Comparison of ENCODE assay signal across 24 cellular contexts in the genomic region with DNA sequence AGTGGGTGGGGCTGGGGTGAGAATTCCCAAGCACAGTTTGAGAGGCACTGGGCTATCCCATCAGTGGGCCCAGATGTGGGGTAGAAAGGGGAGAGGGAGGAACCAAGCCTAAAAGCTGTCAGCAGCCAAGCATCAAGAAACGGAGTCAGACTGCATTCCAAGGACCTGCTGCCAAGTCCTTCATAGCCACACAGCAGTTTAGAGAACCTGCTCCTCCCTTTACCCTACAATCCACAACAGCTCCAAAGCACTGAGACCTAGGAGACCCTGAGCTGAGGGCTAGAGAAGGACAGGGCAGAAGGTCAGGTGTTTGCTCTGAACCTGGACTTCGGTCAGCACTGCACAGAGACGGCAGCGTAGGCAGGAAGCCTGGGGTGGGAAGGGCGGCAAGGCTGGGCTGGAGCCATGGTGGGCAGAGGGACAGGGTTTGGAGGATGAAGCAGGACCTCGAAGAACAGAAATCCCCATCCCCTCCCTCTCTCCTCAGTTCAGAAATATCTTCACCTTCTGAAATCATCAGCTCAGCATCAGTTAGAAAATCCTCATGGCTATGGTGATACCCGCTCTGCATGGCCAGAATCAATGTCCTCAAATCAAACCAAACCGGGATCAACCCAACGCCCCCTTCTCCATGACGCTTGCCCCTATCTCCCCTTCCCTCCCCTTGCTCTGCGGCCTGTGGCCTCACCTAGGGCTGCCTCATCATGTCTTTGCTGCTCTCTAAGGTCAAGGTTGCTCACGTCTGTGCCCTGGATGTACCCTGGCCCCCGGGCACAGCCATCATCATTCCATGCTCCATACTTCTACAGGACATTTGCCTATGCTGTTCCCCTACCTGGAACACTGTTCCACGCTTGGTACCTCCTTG. TPM values are rescaled to one million over a fixed set of nuclear protein-coding genes. Genes with fewer than 3 reads are reported as not detected.
"Had no signal": no experiment of that assay in that cellular context is flagged by ENCODE, and none has a peak within 500 bp of the region (broad histone marks: within the 10 kb centered on the region; RNA-seq: fewer than 3 reads in every experiment).

No MANE protein-coding gene starts in this region.

- H3K27ac ChIP-seq: ascending aorta, brain microvascular endothelial cell, left lung, parathyroid adenoma, sigmoid colon, thoracic aorta had no signal

- H3K4me3 Mint-ChIP-seq: activated B cell treated with CpG ODN at 0.5 μM for 24 hours; activated CD4-positive, alpha-beta T cell treated with anti-CD3 and anti-CD28 coated beads for 36 hours; activated T-helper 1 cell treated with anti-CD3 and anti-CD28 coated beads, Interleukin-12 subunit alpha, Interleukin-12 subunit beta, Interleukin-2, Interleukin-4 antibody, amounts not matched to agents 30 ng/mL and 10 ng/mL and 1 ng/mL, durations not matched to agents 14 hours and 24 hours and 36 hours; natural killer cell treated with Interleukin-12 subunit alpha and Interleukin-12 subunit beta and Interleukin-15 and Interleukin-18, amount 100 ng/mL, for 72 hours; stimulated activated naive B cell treated with anti-CD40 and anti-IgM and Interleukin-4, amounts not matched to agents 10 μg/mL and 1 μg/mL and 100 μg/mL, for 72 hours; T-helper 1 cell treated with Interleukin-12 subunit alpha and Interleukin-12 subunit beta and Interleukin-4 antibody, amounts not matched to agents 30 μg/mL and 1 μg/mL, for 36 hours; type B pancreatic cell had no signal

- H3K4me1 Mint-ChIP-seq: activated B cell treated with CpG ODN at 0.5 μM for 24 hours; activated CD4-positive, alpha-beta T cell treated with anti-CD3 and anti-CD28 coated beads for 36 hours; stimulated activated naive B cell treated with anti-CD40 and anti-IgM and Interleukin-4, amounts not matched to agents 10 μg/mL and 1 μg/mL and 100 μg/mL, for 72 hours had no signal

- H3K4me2 ChIP-seq: smooth muscle cell had no signal

- H3K9me3 Mint-ChIP-seq: activated T-helper 1 cell treated with anti-CD3 and anti-CD28 coated beads, Interleukin-12 subunit alpha, Interleukin-12 subunit beta, Interleukin-2, Interleukin-4 antibody, amounts not matched to agents 30 ng/mL and 10 ng/mL and 1 ng/mL, durations not matched to agents 14 hours and 24 hours and 36 hours; natural killer cell treated with Interleukin-12 subunit alpha and Interleukin-12 subunit beta and Interleukin-15 and Interleukin-18, amount 100 ng/mL, for 72 hours; T-helper 1 cell treated with Interleukin-12 subunit alpha and Interleukin-12 subunit beta and Interleukin-4 antibody, amounts not matched to agents 30 μg/mL and 1 μg/mL, for 36 hours had no signal

- H3K9me3 ChIP-seq: ascending aorta, sigmoid colon had no signal

- H3K36me3 Mint-ChIP-seq: natural killer cell treated with Interleukin-12 subunit alpha and Interleukin-12 subunit beta and Interleukin-15 and Interleukin-18, amount 100 ng/mL, for 72 hours; stimulated activated naive B cell treated with anti-CD40 and anti-IgM and Interleukin-4, amounts not matched to agents 10 μg/mL and 1 μg/mL and 100 μg/mL, for 72 hours; type B pancreatic cell had no signal

- H3K36me3 ChIP-seq: ascending aorta, brain microvascular endothelial cell, left lung, sigmoid colon, thoracic aorta had no signal

- H3K27ac Mint-ChIP-seq: activated B cell treated with CpG ODN at 0.5 μM for 24 hours; activated CD4-positive, alpha-beta T cell treated with anti-CD3 and anti-CD28 coated beads for 36 hours; activated naive CD4-positive, alpha-beta T cell treated with anti-CD3 and anti-CD28 coated beads, Interleukin-2, amount 50 U/mL, for 72 hours; activated T-helper 1 cell treated with anti-CD3 and anti-CD28 coated beads, Interleukin-12 subunit alpha, Interleukin-12 subunit beta, Interleukin-2, Interleukin-4 antibody, amounts not matched to agents 30 ng/mL and 10 ng/mL and 1 ng/mL, durations not matched to agents 14 hours and 24 hours and 36 hours; natural killer cell treated with Interleukin-12 subunit alpha and Interleukin-12 subunit beta and Interleukin-15 and Interleukin-18, amount 100 ng/mL, for 72 hours; stimulated activated naive B cell treated with anti-CD40 and anti-IgM and Interleukin-4, amounts not matched to agents 10 μg/mL and 1 μg/mL and 100 μg/mL, for 72 hours; T-helper 1 cell treated with Interleukin-12 subunit alpha and Interleukin-12 subunit beta and Interleukin-4 antibody, amounts not matched to agents 30 μg/mL and 1 μg/mL, for 36 hours; type B pancreatic cell had no signal

- H3K4me1 ChIP-seq: ascending aorta, left lung, parathyroid adenoma, sigmoid colon had no signal

- H3K79me2 ChIP-seq: parathyroid adenoma had no signal

- H3K4me3 ChIP-seq: ascending aorta, left lung, sigmoid colon, smooth muscle cell, thoracic aorta had no signal

- H2AFZ ChIP-seq: parathyroid adenoma had no signal

- H3K27me3 ChIP-seq: ascending aorta, brain microvascular endothelial cell had no signal

- DNase-seq: activated B cell treated with CpG ODN at 0.5 μM for 24 hours; activated CD4-positive, alpha-beta T cell treated with anti-CD3 and anti-CD28 coated beads for 36 hours; activated CD4-positive, alpha-beta T cell treated with anti-CD3 and anti-CD28 coated beads, Interleukin-2, amount 50 U/mL, for 4 hours; brain microvascular endothelial cell; dermis blood vessel endothelial cell; foreskin melanocyte; kidney; left lung; sigmoid colon; stimulated activated CD4-positive, alpha-beta T cell treated with anti-CD3 and anti-CD28 coated beads, Interleukin-15, amount 100 ng/mL, for 24 hours; stimulated activated naive B cell treated with anti-CD40 and anti-IgM and Interleukin-4, amounts not matched to agents 10 μg/mL and 1 μg/mL and 100 μg/mL, for 72 hours; T1000 had no signal

RNA-seq across cellular contexts. Expression of gene SERPINA4, which starts 12.9 kb away (rescaled TPM):
- total RNA-seq: activated B cell treated with CpG ODN at 0.5 μM for 24 hours; activated CD4-positive, alpha-beta T cell treated with anti-CD3 and anti-CD28 coated beads for 36 hours; activated CD8-positive, alpha-beta memory T cell treated with anti-CD3 and anti-CD28 coated beads for 36 hours; activated naive CD4-positive, alpha-beta T cell treated with anti-CD3 and anti-CD28 coated beads, Interleukin-2, amount 50 U/mL, for 72 hours; activated T-helper 1 cell treated with anti-CD3 and anti-CD28 coated beads, Interleukin-12 subunit alpha, Interleukin-12 subunit beta, Interleukin-2, Interleukin-4 antibody, amounts not matched to agents 30 ng/mL and 10 ng/mL and 1 ng/mL, durations not matched to agents 14 hours and 24 hours and 36 hours; ascending aorta; dermis blood vessel endothelial cell; left lung; natural killer cell treated with Interleukin-12 subunit alpha and Interleukin-12 subunit beta and Interleukin-15 and Interleukin-18, amount 100 ng/mL, for 72 hours; sigmoid colon; smooth muscle cell; thoracic aorta had no signal
- polyA plus RNA-seq: esophagus, sigmoid colon, smooth muscle cell had no signal

RNA-seq across cellular contexts. Expression of gene SERPINA5, which starts 32.9 kb away (rescaled TPM):
- total RNA-seq: activated B cell treated with CpG ODN at 0.5 μM for 24 hours; activated CD4-positive, alpha-beta T cell treated with anti-CD3 and anti-CD28 coated beads for 36 hours; activated CD8-positive, alpha-beta memory T cell treated with anti-CD3 and anti-CD28 coated beads for 36 hours; activated naive CD4-positive, alpha-beta T cell treated with anti-CD3 and anti-CD28 coated beads, Interleukin-2, amount 50 U/mL, for 72 hours; activated T-helper 1 cell treated with anti-CD3 and anti-CD28 coated beads, Interleukin-12 subunit alpha, Interleukin-12 subunit beta, Interleukin-2, Interleukin-4 antibody, amounts not matched to agents 30 ng/mL and 10 ng/mL and 1 ng/mL, durations not matched to agents 14 hours and 24 hours and 36 hours; natural killer cell treated with Interleukin-12 subunit alpha and Interleukin-12 subunit beta and Interleukin-15 and Interleukin-18, amount 100 ng/mL, for 72 hours had no signal

RNA-seq across cellular contexts. Expression of gene SERPINA12, which starts 39.1 kb away (rescaled TPM):
- total RNA-seq: activated B cell treated with CpG ODN at 0.5 μM for 24 hours; activated CD4-positive, alpha-beta T cell treated with anti-CD3 and anti-CD28 coated beads for 36 hours; activated CD8-positive, alpha-beta memory T cell treated with anti-CD3 and anti-CD28 coated beads for 36 hours; activated naive CD4-positive, alpha-beta T cell treated with anti-CD3 and anti-CD28 coated beads, Interleukin-2, amount 50 U/mL, for 72 hours; activated T-helper 1 cell treated with anti-CD3 and anti-CD28 coated beads, Interleukin-12 subunit alpha, Interleukin-12 subunit beta, Interleukin-2, Interleukin-4 antibody, amounts not matched to agents 30 ng/mL and 10 ng/mL and 1 ng/mL, durations not matched to agents 14 hours and 24 hours and 36 hours; ascending aorta; dermis blood vessel endothelial cell; kidney; left lung; natural killer cell treated with Interleukin-12 subunit alpha and Interleukin-12 subunit beta and Interleukin-15 and Interleukin-18, amount 100 ng/mL, for 72 hours; sigmoid colon; smooth muscle cell; thoracic aorta had no signal
- polyA plus RNA-seq: adipose tissue, esophagus, sigmoid colon, smooth muscle cell had no signal
